Comparison of ENCODE assay signal across 26 cellular contexts in the genomic region with DNA sequence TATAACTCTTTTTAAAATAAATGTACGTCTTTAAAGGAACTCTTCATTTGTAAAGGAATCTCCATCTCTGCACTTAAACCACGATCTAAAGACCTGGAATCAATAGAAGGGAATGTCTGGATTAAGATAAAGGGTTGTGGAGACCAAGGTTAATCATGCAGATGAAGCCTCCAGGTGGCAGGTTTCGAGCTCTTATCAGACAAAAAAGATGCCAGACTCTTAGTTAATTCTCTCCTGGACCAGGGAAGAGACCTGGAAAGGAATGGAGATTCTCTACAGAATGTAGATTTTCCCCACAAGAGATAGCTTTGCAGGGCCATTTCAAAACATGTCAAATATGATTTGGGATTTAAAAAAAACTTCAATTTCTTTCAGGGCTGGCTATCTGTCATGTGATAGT.
"Had no signal": no experiment of that assay in that cellular context is flagged by ENCODE, and none has a peak within 500 bp of the region (broad histone marks: within the 10 kb centered on the region; RNA-seq: fewer than 3 reads in every experiment).

No MANE protein-coding gene starts in this region.

- H3K9me3 ChIP-seq: mucosa of descending colon, right atrium auricular region, right lobe of liver, stomach, testis, thyroid gland, transverse colon, upper lobe of left lung, vagina had no signal

- H3K4me1 Mint-ChIP-seq: naive thymus-derived CD4-positive, alpha-beta T cell; nephron; neural crest cell; stimulated activated memory B cell treated with anti-CD40 and anti-IgM and Interleukin-4, amounts not matched to agents 10 μg/mL and 1 μg/mL and 100 μg/mL, for 72 hours had no signal

- H3K4me3 ChIP-seq: left ventricle myocardium inferior, lung, mucosa of descending colon, right atrium auricular region, right lobe of liver, smooth muscle cell, stomach, testis, thyroid gland, transverse colon, upper lobe of left lung, vagina had no signal

- H3K36me3 Mint-ChIP-seq: naive thymus-derived CD4-positive, alpha-beta T cell; stimulated activated memory B cell treated with anti-CD40 and anti-IgM and Interleukin-4, amounts not matched to agents 10 μg/mL and 1 μg/mL and 100 μg/mL, for 72 hours had no signal

- H3K4me1 ChIP-seq: left ventricle myocardium inferior, parathyroid adenoma, right atrium auricular region, right lobe of liver, stomach, testis, thyroid gland, transverse colon, upper lobe of left lung, vagina had no signal

- H3K27me3 ChIP-seq: right atrium auricular region, right lobe of liver, testis, thyroid gland, transverse colon, upper lobe of left lung, vagina had no signal

- DNase-seq: islet precursor cell; left ventricle myocardium inferior; midbrain; mucosa of descending colon; naive thymus-derived CD4-positive, alpha-beta T cell; occipital lobe; right lobe of liver; stimulated activated CD4-positive, alpha-beta T cell treated with anti-CD3 and anti-CD28 coated beads, Interleukin-1b, Interleukin-23, amount 100 ng/mL, for 48 hours; stimulated activated CD4-positive, alpha-beta T cell treated with anti-CD3 and anti-CD28 coated beads, Interleukin-2, amount 100 ng/mL, for 48 hours; stimulated activated CD4-positive, alpha-beta T cell treated with anti-CD3 and anti-CD28 coated beads, Interleukin-4, amount 100 ng/mL, for 4 hours; stimulated activated CD8-positive, alpha-beta memory T cell treated with anti-CD3 and anti-CD28 coated beads, Interleukin-4, amount 100 ng/mL, for 48 hours; stimulated activated naive CD8-positive, alpha-beta T cell treated with anti-CD3 and anti-CD28 coated beads, Interleukin-15, Interleukin-2, amounts not matched to agents 100 U/mL and 50 U/mL, for 24 hours; stomach; testis; thyroid gland; transverse colon; upper lobe of left lung had no signal

- H2AFZ ChIP-seq: parathyroid adenoma had no signal

- H3K36me3 ChIP-seq: left ventricle myocardium inferior, right atrium auricular region, right lobe of liver, stomach, thyroid gland, transverse colon, upper lobe of left lung, vagina had no signal

- H3K4me2 ChIP-seq: smooth muscle cell had no signal

- H3K27ac ChIP-seq: left ventricle myocardium inferior, parathyroid adenoma, right atrium auricular region, right lobe of liver, stomach, testis, thyroid gland, transverse colon, upper lobe of left lung, vagina had no signal

- ATAC-seq: mucosa of descending colon; naive thymus-derived CD4-positive, alpha-beta T cell; right lobe of liver; stimulated activated memory B cell treated with anti-CD40 and anti-IgM and Interleukin-4, amounts not matched to agents 10 μg/mL and 1 μg/mL and 100 μg/mL, for 72 hours; stimulated activated naive CD8-positive, alpha-beta T cell treated with anti-CD3 and anti-CD28 coated beads, Interleukin-15, Interleukin-2, amounts not matched to agents 100 U/mL and 50 U/mL, for 24 hours had no signal

- H3K27ac Mint-ChIP-seq: naive thymus-derived CD4-positive, alpha-beta T cell; nephron; progenitor cell of endocrine pancreas; stimulated activated memory B cell treated with anti-CD40 and anti-IgM and Interleukin-4, amounts not matched to agents 10 μg/mL and 1 μg/mL and 100 μg/mL, for 72 hours had no signal

- H3K4me3 Mint-ChIP-seq: naive thymus-derived CD4-positive, alpha-beta T cell; nephron; neural crest cell; stimulated activated memory B cell treated with anti-CD40 and anti-IgM and Interleukin-4, amounts not matched to agents 10 μg/mL and 1 μg/mL and 100 μg/mL, for 72 hours had no signal

- H3K9ac ChIP-seq: parathyroid adenoma had no signal

- H3K79me2 ChIP-seq: parathyroid adenoma had no signal
